ENCODE assay signal across 2 cellular contexts in genomic region chr5:112533315-112533867, GRCh38.
TF ChIP-seq lines count a peak whose summit lies in the region.

No MANE protein-coding gene starts in this region.

TF ChIP-seq in SK-N-SH treated with all-trans-retinoic acid at 6 μM for 48 hours, 23 proteins besides CTCF, POLR2A, EP300 and RAD21 (continued from another document):
- TF ChIP-seq RARB (CRISPR knock-in tag; IDR thresholded peaks at IDR 0.05), result no peak
- no peak for TF ChIP-seq PPARA (CRISPR knock-in tag; IDR thresholded peaks at IDR 0.05; ENCODE audit: borderline replicate concordance)
- no peak for TF ChIP-seq ISL1 (CRISPR knock-in tag; IDR thresholded peaks at IDR 0.05)
- TF ChIP-seq CREB5 (CRISPR knock-in tag; IDR thresholded peaks at IDR 0.05; ENCODE audit: low read depth), result no peak
- no peak for TF ChIP-seq TOX (CRISPR knock-in tag; IDR thresholded peaks at IDR 0.05; ENCODE audit: borderline replicate concordance)
- TF ChIP-seq PATZ1 (CRISPR knock-in tag; IDR thresholded peaks at IDR 0.05; ENCODE audit: borderline replicate concordance), result no peak
- no peak for TF ChIP-seq CSRNP3 (CRISPR knock-in tag; IDR thresholded peaks at IDR 0.05)
- no peak for TF ChIP-seq ZNF8 (CRISPR knock-in tag; IDR thresholded peaks at IDR 0.05)
- TF ChIP-seq TCF4 (CRISPR knock-in tag; IDR thresholded peaks at IDR 0.05; ENCODE audit: borderline replicate concordance), result no peak
- TF ChIP-seq ARNTL (CRISPR knock-in tag; IDR thresholded peaks at IDR 0.05; ENCODE audit: borderline replicate concordance, low read depth), result no peak
- TF ChIP-seq ZC3H10 (CRISPR knock-in tag; IDR thresholded peaks at IDR 0.05), result no peak

TF ChIP-seq in SK-N-SH, 30 proteins besides CTCF, POLR2A, EP300 and RAD21 (continued from another document):
- no peak for TF ChIP-seq PBX3 (IDR thresholded peaks at IDR 0.05)
- no peak for TF ChIP-seq TCF12 (IDR thresholded peaks at IDR 0.05)
- no peak for TF ChIP-seq TEAD4 (IDR thresholded peaks at IDR 0.05; ENCODE audit: borderline replicate concordance, insufficient read depth)
- no peak for TF ChIP-seq CHD2 (IDR thresholded peaks at IDR 0.05; ENCODE audit: low read length, partially characterized antibody)
